8 cellular contexts compared by ENCODE assay signal in the genomic region with DNA sequence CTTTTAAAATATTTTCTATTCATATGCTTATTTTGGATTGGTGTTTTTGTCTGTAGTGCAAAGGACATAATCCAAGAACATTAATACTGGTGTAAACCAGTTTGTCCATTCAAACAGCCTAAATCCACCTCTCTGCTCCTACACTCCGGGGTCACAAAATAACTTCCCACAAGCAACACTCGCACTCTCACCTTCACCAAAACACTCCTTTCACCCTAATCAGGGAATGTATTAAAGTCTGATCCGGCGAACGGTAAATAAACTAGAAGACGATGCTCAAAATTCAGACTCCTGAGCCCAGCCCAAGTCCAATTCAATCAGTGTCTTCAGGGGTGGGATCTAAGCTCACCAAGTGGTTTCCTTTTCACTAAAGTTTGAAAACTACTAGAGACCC. TPM values are rescaled to one million over a fixed set of nuclear protein-coding genes. Genes with fewer than 3 reads are reported as not detected.
A peak's percentile ranks its signal among the peaks of the same experiment; 100 is the strongest.
DNase-seq lines count a peak whose midpoint lies in the region; ATAC-seq, FAIRE-seq and TF ChIP-seq lines count a peak whose summit lies in the region.

No MANE protein-coding gene starts in this region.

- H3K27ac ChIP-seq in GM23338 (ENCODE audit: low read depth) (peak overlapping the region; percentile 93), iPS DF 6.9 (ENCODE audit: low read length) (no peak overlapping the region), small intestine (ENCODE audit: low read depth in 1 of 2, low read length in 1 of 2) (peak overlapping the region; percentile 75 to 96)

- H3K4me3 ChIP-seq in GM23338, result peak overlapping the region; percentile 87
- H3K4me3 ChIP-seq in iPS DF 6.9 (ENCODE audit: low read length), result peak overlapping the region; percentile 77
- H3K4me3 ChIP-seq in small intestine (ENCODE audit: low read depth in 1 of 2, low read length in 2 of 2), result peak overlapping the region; percentile 86 to 95

- H3F3A ChIP-seq in GM23338 (replicated peaks; ENCODE audit: low read depth), result peaks cover 6% of the 10 kb centered on the region

- FAIRE-seq in A204.1 (lab: Jason Lieb, UNC) (peak; percentile 35), small intestine (lab: Jason Lieb, UNC) (no peak)

- H3K36me3 ChIP-seq in GM23338 (ENCODE audit: insufficient read depth) (no peaks in the 10 kb centered on the region), iPS DF 6.9 (ENCODE audit: control insufficient read depth, insufficient read depth, low read length) (no peaks in the 10 kb centered on the region), small intestine (ENCODE audit: control insufficient read depth in 2 of 2, insufficient read depth in 2 of 2, low read length in 2 of 2) (no peaks in the 10 kb centered on the region)

- peak overlapping the region; percentile 97 for H3K27ac Mint-ChIP-seq in GM23338
- peak overlapping the region; percentile 99 for H3K27ac Mint-ChIP-seq in activated T-cell treated with anti-CD3 and anti-CD28 coated beads, Interleukin-2, amount 50 U/mL, for 72 hours

- ATAC-seq in GM23338, result peak; percentile 11
- ATAC-seq in activated T-cell treated with anti-CD3 and anti-CD28 coated beads, Interleukin-2, amount 50 U/mL, for 72 hours (replicated peaks in 1 of 2), result no peak
- ATAC-seq in HG02588 (IDR thresholded peaks at IDR 0.05; ENCODE audit: unreplicated experiment), result no peak

- H3K4me3 Mint-ChIP-seq in GM23338, result peak overlapping the region; percentile 89
- peak overlapping the region; percentile 98 to 99 for H3K4me3 Mint-ChIP-seq in activated T-cell treated with anti-CD3 and anti-CD28 coated beads, Interleukin-2, amount 50 U/mL, for 72 hours

- peaks cover 7% of the 10 kb centered on the region; the same call in 1 of the 2 replicates for H3K4me1 ChIP-seq in GM23338 (ENCODE audit: insufficient read depth)
- no peaks in the 10 kb centered on the region for H3K4me1 ChIP-seq in iPS DF 6.9 (ENCODE audit: control insufficient read depth, insufficient read depth, low read length)
- H3K4me1 ChIP-seq in small intestine (ENCODE audit: control insufficient read depth in 2 of 2, insufficient read depth in 1 of 2, low read depth in 1 of 2, low read length in 1 of 2), result peaks cover 2 to 7% of the 10 kb centered on the region in 2 donors

- WGBS in iPS DF 6.9 (ENCODE audit: insufficient coverage, insufficient read length), result no CpG with 5 or more reads among the region's 6 CpGs
- 0 to 1% (median 0%) methylated on average over 6 of the region's 6 CpGs for WGBS in small intestine, 3 donors

- peaks cover 11% of the 10 kb centered on the region for H3K27me3 Mint-ChIP-seq in GM23338 (ENCODE audit: insufficient read depth, low read depth, poor library complexity)
- H3K27me3 Mint-ChIP-seq in activated T-cell treated with anti-CD3 and anti-CD28 coated beads, Interleukin-2, amount 50 U/mL, for 72 hours (ENCODE audit: low read depth), result no peaks in the 10 kb centered on the region

- H2AFZ ChIP-seq in GM23338, result peak overlapping the region; percentile 94; the same call in 1 of the 2 replicates

- H3K4me1 Mint-ChIP-seq in GM23338, result peaks cover 22% of the 10 kb centered on the region; the same call in 2 of the 3 replicates
- peaks cover 49% of the 10 kb centered on the region for H3K4me1 Mint-ChIP-seq in activated T-cell treated with anti-CD3 and anti-CD28 coated beads, Interleukin-2, amount 50 U/mL, for 72 hours (ENCODE audit: low read depth)

- H3K79me2 ChIP-seq in GM23338 (replicated peaks; ENCODE audit: insufficient read depth), result peaks cover 48% of the 10 kb centered on the region

- no peak for TF ChIP-seq CTCF in GM23338 (conservative IDR thresholded peaks at IDR 0.05; ENCODE audit: low read depth in 2 of 2)

- peak overlapping the region; percentile 81 for H3K4me2 ChIP-seq in GM23338

- H3K27me3 ChIP-seq in GM23338 (ENCODE audit: insufficient read depth) (peaks cover 11% of the 10 kb centered on the region), iPS DF 6.9 (ENCODE audit: control insufficient read depth, insufficient read depth, low read length) (no peaks in the 10 kb centered on the region), small intestine (ENCODE audit: control insufficient read depth in 2 of 2, insufficient read depth in 2 of 2, low read length in 2 of 2) (no peaks in the 10 kb centered on the region)

- no peaks in the 10 kb centered on the region for H3K9me2 ChIP-seq in GM23338 (ENCODE audit: insufficient read depth)

- H4K20me1 ChIP-seq in GM23338 (replicated peaks; ENCODE audit: insufficient read depth), result peaks cover 15% of the 10 kb centered on the region

- no peaks in the 10 kb centered on the region for H3K9me3 ChIP-seq in iPS DF 6.9 (ENCODE audit: control insufficient read depth, insufficient read depth, low read length)
- H3K9me3 ChIP-seq in small intestine (ENCODE audit: control insufficient read depth, low read depth), result no peaks in the 10 kb centered on the region

- no peaks in the 10 kb centered on the region for H3K9me3 Mint-ChIP-seq in GM23338
- no peaks in the 10 kb centered on the region for H3K9me3 Mint-ChIP-seq in activated T-cell treated with anti-CD3 and anti-CD28 coated beads, Interleukin-2, amount 50 U/mL, for 72 hours

- DNase-seq in GM23338 (ENCODE audit: low spot score), result peak; percentile 31
- DNase-seq in activated T-cell treated with anti-CD3 and anti-CD28 coated beads, Interleukin-2, amount 50 U/mL, for 72 hours, result no peak
- no peak for DNase-seq in iPS DF 6.9 (ENCODE audit: low read depth, low spot score)
- peak; percentile 40 for DNase-seq in small intestine
- DNase-seq in NCI-H446 treated with DMSO at 0.1 percent for 48 hours (lab: John Stamatoyannopoulos, UW), result no peak
- DNase-seq in NCI-H774 (lab: John Stamatoyannopoulos, UW), result no peak

- no peaks in the 10 kb centered on the region for H3K36me3 Mint-ChIP-seq in GM23338 (ENCODE audit: low read depth)
- H3K36me3 Mint-ChIP-seq in activated T-cell treated with anti-CD3 and anti-CD28 coated beads, Interleukin-2, amount 50 U/mL, for 72 hours (ENCODE audit: insufficient read depth in 2 of 2), result peaks cover 8 to 10% of the 10 kb centered on the region in 2 donors

TF ChIP-seq in GM23338, 12 proteins besides CTCF, POLR2A, EP300 and RAD21:
- TF ChIP-seq, protein P1, sequence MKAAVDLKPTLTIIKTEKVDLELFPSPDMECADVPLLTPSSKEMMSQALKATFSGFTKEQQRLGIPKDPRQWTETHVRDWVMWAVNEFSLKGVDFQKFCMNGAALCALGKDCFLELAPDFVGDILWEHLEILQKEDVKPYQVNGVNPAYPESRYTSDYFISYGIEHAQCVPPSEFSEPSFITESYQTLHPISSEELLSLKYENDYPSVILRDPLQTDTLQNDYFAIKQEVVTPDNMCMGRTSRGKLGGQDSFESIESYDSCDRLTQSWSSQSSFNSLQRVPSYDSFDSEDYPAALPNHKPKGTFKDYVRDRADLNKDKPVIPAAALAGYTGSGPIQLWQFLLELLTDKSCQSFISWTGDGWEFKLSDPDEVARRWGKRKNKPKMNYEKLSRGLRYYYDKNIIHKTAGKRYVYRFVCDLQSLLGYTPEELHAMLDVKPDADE (IDR thresholded peaks at IDR 0.05), result no peak

RNA-seq across cellular contexts. Expression of a gene that starts 0.6 kb away (rescaled TPM):
- 40.7 and 46.3 TPM in 2 replicates for total RNA-seq in GM23338 (2014; rRNA removed; shearing (Covaris generic))
- polyA plus RNA-seq in GM23338 (2016; fragmentation: Nextera tagmentation; extraction: Ambion mirVana) (32.1 and 33.5 TPM in 2 replicates), small intestine (10 to 100 TPM; 22.6 to 33.1 (median 28.1) TPM)
- 10 to 100 TPM; 43.6 to 45.1 TPM for total RNA-seq in activated T-cell treated with anti-CD3 and anti-CD28 coated beads, Interleukin-2, amount 50 U/mL, for 72 hours

Comparison
In these comparisons a context has a peak if more than half of its experiments do, and no peak if none do; other contexts are left out.
1. DNase-seq: peak in GM23338 (single experiment) and small intestine (single experiment); none in activated T-cell treated with anti-CD3 and anti-CD28 coated beads, Interleukin-2, amount 50 U/mL, for 72 hours (0 of 2), iPS DF 6.9 (single experiment), NCI-H446 treated with DMSO at 0.1 percent for 48 hours (single experiment) and NCI-H774 (single experiment).
2. Peak in every context shown above with its lines, with median percentiles within 50 percentile points of each other: H3K4me3 ChIP-seq.